In the genomic region with DNA sequence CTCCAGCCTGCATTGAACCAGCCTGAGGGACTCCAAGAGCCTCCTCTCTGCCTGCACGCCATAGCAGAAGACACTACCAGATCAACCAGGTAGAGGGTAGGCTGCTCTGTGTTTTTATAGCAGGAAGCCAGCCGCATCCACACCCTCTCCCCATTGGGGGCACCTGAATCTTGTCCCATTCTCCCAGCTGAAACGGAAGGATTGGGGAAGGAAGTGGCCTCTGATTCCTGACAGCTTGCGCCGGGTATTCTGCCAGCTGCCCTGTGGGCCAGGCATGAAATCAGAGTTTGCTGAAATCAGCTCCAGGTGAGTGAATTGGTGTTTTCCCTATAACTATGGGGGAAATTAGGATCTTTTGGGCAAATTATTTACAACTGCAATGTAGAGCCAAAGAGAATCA, we compare ENCODE assay signal across 23 cellular contexts. TPM values are rescaled to one million over a fixed set of nuclear protein-coding genes. Genes with fewer than 3 reads are reported as not detected.
"Had no signal": no experiment of that assay in that cellular context is flagged by ENCODE, and none has a peak within 500 bp of the region (broad histone marks: within the 10 kb centered on the region; RNA-seq: fewer than 3 reads in every experiment).

Gene ZP2 (minus strand): TSS at position 89 of the 400 bp plus-strand sequence. CDS start 27 bp downstream, at position 62.

- H3K9ac ChIP-seq: KMS-11, SK-N-SH had no signal

- H3K4me3 Mint-ChIP-seq: IgD-negative memory B cell had no signal

- H3K27ac ChIP-seq: KMS-11, RWPE1 had no signal

- H3K9me3 ChIP-seq: SK-N-SH had no signal

- H3K27ac Mint-ChIP-seq: IgD-negative memory B cell had no signal

- H3K4me3 ChIP-seq: K562 had no signal

- DNase-seq: Kasumi-1, MM.1S, NCI-H1092 treated with DMSO at 0.1 percent for 48 hours, NCI-H1436, NCI-H187, NCI-H2029, NCI-H2081 treated with DMSO at 0.1 percent for 48 hours, NCI-H2171, NCI-H226, NCI-H446, NCI-H510A, NCI-H524 treated with DMSO at 0.1 percent for 48 hours, NCI-H69, NCI-H774, SHP77, SK-N-SH had no signal

- ATAC-seq: K562 had no signal

- H3K4me2 ChIP-seq: KMS-11, SK-N-SH had no signal

RNA-seq across cellular contexts. Expression of gene ZP2, which starts in this region (rescaled TPM):
- total RNA-seq: HT-29, K562, M059J, SK-MEL-5 had no signal
- polyA plus RNA-seq: IgD-negative memory B cell, K562, SK-N-SH had no signal
